ENCODE assay signal across 11 cellular contexts in the genomic region with DNA sequence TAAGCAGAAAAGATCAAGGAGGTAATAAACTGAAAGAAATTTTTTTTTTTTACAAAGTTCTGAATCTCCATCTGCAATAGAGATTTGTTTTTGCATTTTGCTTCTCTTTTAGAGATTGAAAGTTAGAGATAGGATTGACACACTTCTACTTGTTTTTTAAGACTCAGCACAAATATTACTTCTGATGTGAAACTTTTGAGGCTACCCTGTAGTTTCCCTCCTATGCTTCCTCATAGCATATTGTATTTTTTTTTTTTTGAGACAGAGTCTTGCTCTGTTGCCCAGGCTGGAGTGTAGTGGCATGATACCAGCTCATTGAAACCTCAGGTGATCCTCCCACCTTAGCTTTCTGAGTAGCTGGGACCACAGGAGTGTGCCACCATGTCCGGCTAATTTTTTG. TPM values are rescaled to one million over a fixed set of nuclear protein-coding genes. Genes with fewer than 3 reads are reported as not detected.
DNase-seq lines count a peak whose midpoint lies in the region; ATAC-seq and TF ChIP-seq lines count a peak whose summit lies in the region.
"Had no signal": no experiment of that assay in that cellular context is flagged by ENCODE, and none has a peak within 500 bp of the region (broad histone marks: within the 10 kb centered on the region; RNA-seq: fewer than 3 reads in every experiment).

No MANE protein-coding gene starts in this region.

- peaks cover 6 to 13% (median 10%) of the 10 kb centered on the region in 3 donors for H3K4me1 Mint-ChIP-seq in CD8-positive, alpha-beta memory T cell

- ATAC-seq in GM19463 (IDR thresholded peaks at IDR 0.05; ENCODE audit: unreplicated experiment) (peak; percentile 67), HG03460 (IDR thresholded peaks at IDR 0.05; ENCODE audit: unreplicated experiment) (peak; percentile 59), lower lobe of right lung (no peak), GM18858 (IDR thresholded peaks at IDR 0.05; ENCODE audit: unreplicated experiment) (no peak)

- peak overlapping the region in 6 of 8 donors; percentile 36 to 93 (median 90) for H3K27ac Mint-ChIP-seq in CD8-positive, alpha-beta memory T cell

- no peaks in the 10 kb centered on the region for H3K36me3 ChIP-seq in CD8-positive, alpha-beta memory T cell (ENCODE audit: insufficient read depth, low read length)
- H3K36me3 ChIP-seq in lower lobe of right lung (no peaks in the 10 kb centered on the region), tibial artery (no peaks in the 10 kb centered on the region)
- H3K36me3 ChIP-seq: ovary had no signal

- H3K9me3 ChIP-seq in CD8-positive, alpha-beta memory T cell (ENCODE audit: low read length): no peaks in the 10 kb centered on the region
- no peaks in the 10 kb centered on the region for H3K9me3 ChIP-seq in lower lobe of right lung
- no peaks in the 10 kb centered on the region for H3K9me3 ChIP-seq in tibial artery
- H3K9me3 ChIP-seq: ovary had no signal

- no peaks in the 10 kb centered on the region for H3K9me3 Mint-ChIP-seq in CD8-positive, alpha-beta memory T cell

- H3K27me3 ChIP-seq in CD8-positive, alpha-beta memory T cell (ENCODE audit: insufficient read depth, low read length, poor library complexity, severe bottlenecking): no peaks in the 10 kb centered on the region
- H3K27me3 ChIP-seq in lower lobe of right lung (ENCODE audit: low read depth) (no peaks in the 10 kb centered on the region), tibial artery (peaks cover 0 to 2% of the 10 kb centered on the region in 2 donors)
- H3K27me3 ChIP-seq: ovary had no signal

- intact Hi-C loops in lower lobe of right lung (cut with DNase I) (no loop called here), tibial artery (cut with DNase I; ENCODE audit: low total_unique reads) (loop anchor here (10.0 kb wide), 1 partner anchor 375 kb away; no protein-coding TSS in a partner anchor)

- TF ChIP-seq CTCF in lower lobe of right lung (IDR thresholded peaks at IDR 0.05) (no peak), tibial artery (IDR thresholded peaks at IDR 0.05) (no peak)

- H3K4me1 ChIP-seq in CD8-positive, alpha-beta memory T cell (ENCODE audit: insufficient read depth, low read length): peaks cover 15% of the 10 kb centered on the region
- H3K4me1 ChIP-seq in lower lobe of right lung: no peaks in the 10 kb centered on the region
- no peaks in the 10 kb centered on the region for H3K4me1 ChIP-seq in tibial artery

- H3K27ac ChIP-seq in CD8-positive, alpha-beta memory T cell (ENCODE audit: low read depth, low read length): no peak overlapping the region
- H3K27ac ChIP-seq in lower lobe of right lung (peak overlapping the region; percentile 54), tibial artery (no peak overlapping the region)
- H3K27ac ChIP-seq: ovary had no signal

- CTCF ChIA-PET in CD8-positive, alpha-beta memory T cell (lab: Charles Lee): interaction anchor here (1.4 kb wide), 1 partner anchor 10 kb away, joined by 6 read pairs; no protein-coding TSS in a partner anchor

- H3K27me3 Mint-ChIP-seq in CD8-positive, alpha-beta memory T cell: no peaks in the 10 kb centered on the region

- DNase-seq in CD8-positive, alpha-beta memory T cell: no peak
- DNase-seq in lower lobe of right lung (no peak), tibial artery (no peak), NCI-H2081 (lab: John Stamatoyannopoulos, UW) (no peak), T1000 (lab: John Stamatoyannopoulos, UW) (no peak)
- DNase-seq: activated gamma-delta T cell treated with Interleukin-2 at 50 U/mL for 16 hours, NCI-H446 treated with DMSO at 0.1 percent for 48 hours, ovary had no signal

- H3K36me3 Mint-ChIP-seq in CD8-positive, alpha-beta memory T cell: peaks cover 0 to 4% (median 0%) of the 10 kb centered on the region in 3 donors

- peak overlapping the region in 2 of 7 donors; percentile 86 to 88 for H3K4me3 Mint-ChIP-seq in CD8-positive, alpha-beta memory T cell

- peak overlapping the region; percentile 43 for H3K4me3 ChIP-seq in CD8-positive, alpha-beta memory T cell (ENCODE audit: low read length)
- H3K4me3 ChIP-seq in lower lobe of right lung: no peak overlapping the region
- no peak overlapping the region for H3K4me3 ChIP-seq in tibial artery
- H3K4me3 ChIP-seq: ovary had no signal

- POLR2A ChIA-PET in CD8-positive, alpha-beta memory T cell (lab: Charles Lee): no interaction called here

RNA-seq across cellular contexts. Expression of gene SGPP1, which starts 32.1 kb away (rescaled TPM):
- 10 to 100 TPM; 12.4 to 13.9 TPM for total RNA-seq in CD8-positive, alpha-beta memory T cell
- 15.1 TPM for polyA plus RNA-seq in CD8-positive, alpha-beta memory T cell
- 20.8 TPM for total RNA-seq in lower lobe of right lung

Comparison
In these comparisons a context has a peak if more than half of its experiments do, and no peak if none do; other contexts are left out.
1. ATAC-seq: peak in GM19463 (single experiment) and HG03460 (single experiment); none in lower lobe of right lung (0 of 2) and GM18858 (single experiment).